18 cellular contexts compared by ENCODE assay signal in the genomic region with DNA sequence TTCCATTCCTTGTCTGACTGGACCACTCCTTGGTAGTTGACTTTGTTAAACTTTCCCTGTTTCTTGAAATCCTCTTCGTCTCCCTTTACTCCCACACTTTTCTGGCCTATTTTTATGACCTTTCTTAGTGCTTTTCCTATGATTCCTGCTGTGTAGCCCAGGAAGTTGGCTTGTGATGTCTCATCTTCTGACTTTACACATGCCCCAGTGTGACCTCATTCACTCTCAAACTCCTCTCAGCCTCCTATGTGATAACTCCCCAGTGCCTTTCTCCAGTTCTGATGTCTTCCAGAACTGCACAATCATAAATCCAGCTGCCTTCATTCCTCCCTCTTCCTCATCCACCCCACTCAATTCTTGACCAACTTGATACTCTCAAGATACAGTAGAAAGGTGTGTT.
DNase-seq lines count a peak whose midpoint lies in the region; TF ChIP-seq lines count a peak whose summit lies in the region.
"Had no signal": no experiment of that assay in that cellular context is flagged by ENCODE, and none has a peak within 500 bp of the region (broad histone marks: within the 10 kb centered on the region; RNA-seq: fewer than 3 reads in every experiment).

No MANE protein-coding gene starts in this region.

- H3K9me3 Mint-ChIP-seq in HFFc6 (no peaks in the 10 kb centered on the region), mesothelial cell of epicardium (peaks cover 10% of the 10 kb centered on the region)
- no peaks in the 10 kb centered on the region for H3K9me3 Mint-ChIP-seq in T-helper 2 cell treated with Interferon-gamma antibody and Interleukin-4, amounts not matched to agents 5 μg/mL and 100 μg/mL, for 36 hours
- H3K9me3 Mint-ChIP-seq: activated CD8-positive, alpha-beta T cell treated with anti-CD3 and anti-CD28 coated beads for 36 hours; activated naive CD4-positive, alpha-beta T cell treated with anti-CD3 and anti-CD28 coated beads, Interleukin-2, amount 50 U/mL, for 72 hours; CD8-positive, alpha-beta T cell; neural progenitor cell had no signal

- H3K4me1 Mint-ChIP-seq in HFFc6 (ENCODE audit: low read depth) (peaks cover 20% of the 10 kb centered on the region), mesothelial cell of epicardium (peaks cover 5% of the 10 kb centered on the region)
- no peaks in the 10 kb centered on the region for H3K4me1 Mint-ChIP-seq in T-helper 2 cell treated with Interferon-gamma antibody and Interleukin-4, amounts not matched to agents 5 μg/mL and 100 μg/mL, for 36 hours (ENCODE audit: low read depth)
- H3K4me1 Mint-ChIP-seq: neural progenitor cell had no signal

- H3K4me3 Mint-ChIP-seq in HFFc6 = peak overlapping the region; percentile 15; the same call in 1 of the 2 replicates
- H3K4me3 Mint-ChIP-seq in mesothelial cell of epicardium = no peak overlapping the region
- no peak overlapping the region for H3K4me3 Mint-ChIP-seq in T-helper 2 cell treated with Interferon-gamma antibody and Interleukin-4, amounts not matched to agents 5 μg/mL and 100 μg/mL, for 36 hours
- H3K4me3 Mint-ChIP-seq: activated CD8-positive, alpha-beta T cell treated with anti-CD3 and anti-CD28 coated beads for 36 hours; CD8-positive, alpha-beta T cell; neural progenitor cell had no signal

- H3K36me3 Mint-ChIP-seq in HFFc6 (ENCODE audit: low read depth) (0 out of 2 replicates have a peak, but pooled peaks cover 4% of the 10 kb centered on the region), mesothelial cell of epicardium (no peaks in the 10 kb centered on the region)
- H3K36me3 Mint-ChIP-seq in T-helper 2 cell treated with Interferon-gamma antibody and Interleukin-4, amounts not matched to agents 5 μg/mL and 100 μg/mL, for 36 hours (ENCODE audit: low read depth) = no peaks in the 10 kb centered on the region
- H3K36me3 Mint-ChIP-seq: activated naive CD4-positive, alpha-beta T cell treated with anti-CD3 and anti-CD28 coated beads, Interleukin-2, amount 50 U/mL, for 72 hours; CD8-positive, alpha-beta T cell; neural progenitor cell had no signal

- H3K27ac Mint-ChIP-seq in HFFc6 (peak overlapping the region; percentile 78), mesothelial cell of epicardium (peak overlapping the region; percentile 29)
- H3K27ac Mint-ChIP-seq in T-helper 2 cell treated with Interferon-gamma antibody and Interleukin-4, amounts not matched to agents 5 μg/mL and 100 μg/mL, for 36 hours = no peak overlapping the region
- H3K27ac Mint-ChIP-seq: activated CD8-positive, alpha-beta T cell treated with anti-CD3 and anti-CD28 coated beads for 36 hours; activated naive CD4-positive, alpha-beta T cell treated with anti-CD3 and anti-CD28 coated beads, Interleukin-2, amount 50 U/mL, for 72 hours; CD8-positive, alpha-beta T cell; neural progenitor cell had no signal

- TF ChIP-seq CTCF in HFFc6 (IDR thresholded peaks at IDR 0.05) (no peak), cardiac fibroblast (IDR thresholded peaks at IDR 0.05; ENCODE audit: low read depth, low read length) (no peak), mesothelial cell of epicardium (IDR thresholded peaks at IDR 0.05; ENCODE audit: unreplicated experiment) (no peak)

- no peak overlapping the region for H3K4me3 ChIP-seq in cardiac fibroblast (replicated peaks in 1 of 2; ENCODE audit: low read depth in 2 of 2, low read length in 2 of 2)
- H3K4me3 ChIP-seq: body of pancreas, coronary artery, neural progenitor cell, SJSA1 had no signal

- H3K27me3 Mint-ChIP-seq in HFFc6 (ENCODE audit: insufficient read depth) (no peaks in the 10 kb centered on the region; the same call in 1 of the 2 replicates), mesothelial cell of epicardium (ENCODE audit: low read depth) (no peaks in the 10 kb centered on the region)
- no peaks in the 10 kb centered on the region for H3K27me3 Mint-ChIP-seq in T-helper 2 cell treated with Interferon-gamma antibody and Interleukin-4, amounts not matched to agents 5 μg/mL and 100 μg/mL, for 36 hours (ENCODE audit: low read depth)

- peak; percentile 12 for DNase-seq in AG08395 (ENCODE audit: low spot score)
- DNase-seq in HFFc6 = peak; percentile 43
- DNase-seq in cardiac fibroblast (ENCODE audit: low read depth in 2 of 2) = peak; percentile 12 to 44
- DNase-seq in mesothelial cell of epicardium (ENCODE audit: low spot score in 2 of 2, unreplicated experiment in 2 of 2) = no peak
- DNase-seq in activated CD8-positive, alpha-beta memory T cell treated with anti-CD3 and anti-CD28 coated beads, Interleukin-2, amount 50 U/mL, for 4 hours = no peak
- no peak for DNase-seq in T-helper 2 cell
- no peak for DNase-seq in HuH-7.5 (ENCODE audit: low spot score)
- no peak for DNase-seq in T-helper 2 cell treated with Interferon-gamma antibody and Interleukin-4, amounts not matched to agents 5 μg/mL and 100 μg/mL, for 36 hours (ENCODE audit: low spot score)
- DNase-seq: activated CD4-positive, CD25-positive, alpha-beta regulatory T cell; activated CD8-positive, alpha-beta T cell treated with anti-CD3 and anti-CD28 coated beads for 36 hours; activated T-cell treated with anti-CD3 and anti-CD28 coated beads, Interleukin-2, amount 50 U/mL, for 48 hours; body of pancreas; CD8-positive, alpha-beta T cell; NCI-H1436 had no signal

Comparison
In these comparisons a context has a peak if more than half of its experiments do, and no peak if none do; other contexts are left out.
1. DNase-seq: peak in AG08395 (single experiment), HFFc6 (single experiment) and cardiac fibroblast (2 of 2); none in mesothelial cell of epicardium (0 of 2), activated CD8-positive, alpha-beta memory T cell treated with anti-CD3 and anti-CD28 coated beads, Interleukin-2, amount 50 U/mL, for 4 hours (single experiment), T-helper 2 cell (0 of 5), HuH-7.5 (single experiment) and T-helper 2 cell treated with Interferon-gamma antibody and Interleukin-4, amounts not matched to agents 5 μg/mL and 100 μg/mL, for 36 hours (single experiment).